ENCODE assay signal across 8 cellular contexts in the genomic region with DNA sequence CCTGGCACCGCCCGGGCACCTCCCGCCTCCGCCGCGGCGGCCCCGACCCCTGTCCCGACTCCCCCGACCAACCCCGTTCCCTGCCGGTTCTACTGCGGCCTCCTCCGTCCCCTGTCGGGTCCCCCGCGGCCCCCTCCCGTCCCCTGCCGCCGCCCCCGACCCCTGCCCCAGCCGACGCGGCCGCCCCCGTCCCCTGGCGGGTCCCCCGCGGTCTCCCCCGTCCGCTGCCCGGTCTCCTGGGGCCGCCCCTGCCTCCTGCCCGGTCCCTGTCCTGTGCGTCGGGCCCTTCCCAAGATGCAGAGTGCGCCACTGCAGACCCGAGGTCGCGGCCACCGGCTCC. TPM values are rescaled to one million over a fixed set of nuclear protein-coding genes. Genes with fewer than 3 reads are reported as not detected.
A peak's percentile ranks its signal among the peaks of the same experiment; 100 is the strongest.
DNase-seq lines count a peak whose midpoint lies in the region; ATAC-seq and TF ChIP-seq lines count a peak whose summit lies in the region.
"Not testable (repeated sequence)": the region's sequence is repeated elsewhere in the genome, so short reads cannot be mapped to it uniquely, and the experiment has no call there.

No MANE protein-coding gene starts in this region.

- H3K9me2 ChIP-seq in OCI-LY7 (ENCODE audit: insufficient read depth, low read length), result not testable (repeated sequence)

- H3K4me1 ChIP-seq in HAP-1, result not testable (repeated sequence)
- H3K4me1 ChIP-seq in OCI-LY7 (ENCODE audit: insufficient read depth, low read length, poor library complexity, severe bottlenecking) (peaks cover 19% of the 10 kb centered on the region), duodenal mucosa (ENCODE audit: control insufficient read depth in 1 of 2, insufficient read depth in 2 of 2, low read length in 2 of 2) (peaks cover 0 to 13% of the 10 kb centered on the region in 2 donors)

- peak overlapping the region; percentile 57 to 59 for H3K9ac ChIP-seq in duodenal mucosa (ENCODE audit: low read depth in 1 of 2, low read length in 2 of 2)

- H3K27me3 ChIP-seq in BJ (ENCODE audit: control insufficient read depth, insufficient read depth, low read length); HAP-1 (ENCODE audit: low read depth); duodenal mucosa (ENCODE audit: control insufficient read depth in 1 of 2, insufficient read depth in 2 of 2, low read length in 2 of 2): not testable (repeated sequence)

- H2AFZ ChIP-seq in OCI-LY7 (ENCODE audit: low read length), result not testable (repeated sequence)

- POLR2A ChIA-PET in BJ (lab: Charles Lee), result not testable (repeated sequence)
- POLR2A ChIA-PET in OCI-LY7 (lab: Charles Lee), result interaction anchor here (1.0 to 1.5 kb wide), 6 partner anchors 10 to 83 kb away, joined by 3 to 4 read pairs (median 3); no protein-coding TSS in a partner anchor

- not testable (repeated sequence) for H3K9me3 Mint-ChIP-seq in activated T-helper 2 cell treated with anti-CD3 and anti-CD28 coated beads, Interferon-gamma antibody, Interleukin-2, Interleukin-4, amounts not matched to agents 10 μg/mL and 5 μg/mL and 100 μg/mL, durations not matched to agents 14 hours and 24 hours and 36 hours; nephron; stimulated activated naive CD8-positive, alpha-beta T cell treated with anti-CD3 and anti-CD28 coated beads, Interleukin-15, amount 100 ng/mL, for 72 hours

- peak overlapping the region; percentile 86 for H3K27ac Mint-ChIP-seq in activated T-helper 2 cell treated with anti-CD3 and anti-CD28 coated beads, Interferon-gamma antibody, Interleukin-2, Interleukin-4, amounts not matched to agents 10 μg/mL and 5 μg/mL and 100 μg/mL, durations not matched to agents 14 hours and 24 hours and 36 hours
- not testable (repeated sequence) for H3K27ac Mint-ChIP-seq in nephron
- peak overlapping the region; percentile 84 to 96 for H3K27ac Mint-ChIP-seq in stimulated activated naive CD8-positive, alpha-beta T cell treated with anti-CD3 and anti-CD28 coated beads, Interleukin-15, amount 100 ng/mL, for 72 hours

- H3K4me3 Mint-ChIP-seq in activated T-helper 2 cell treated with anti-CD3 and anti-CD28 coated beads, Interferon-gamma antibody, Interleukin-2, Interleukin-4, amounts not matched to agents 10 μg/mL and 5 μg/mL and 100 μg/mL, durations not matched to agents 14 hours and 24 hours and 36 hours (ENCODE audit: low read depth), result peak overlapping the region; percentile 92
- peak overlapping the region; percentile 88 to 95 (median 93) for H3K4me3 Mint-ChIP-seq in nephron
- H3K4me3 Mint-ChIP-seq in stimulated activated naive CD8-positive, alpha-beta T cell treated with anti-CD3 and anti-CD28 coated beads, Interleukin-15, amount 100 ng/mL, for 72 hours, result peak overlapping the region; percentile 88 to 90

- not testable (repeated sequence) for H3K9me3 ChIP-seq in HAP-1; OCI-LY7 (ENCODE audit: low read length); duodenal mucosa (ENCODE audit: control insufficient read depth in 1 of 2, low read length in 2 of 2)

- H3K36me3 Mint-ChIP-seq in activated T-helper 2 cell treated with anti-CD3 and anti-CD28 coated beads, Interferon-gamma antibody, Interleukin-2, Interleukin-4, amounts not matched to agents 10 μg/mL and 5 μg/mL and 100 μg/mL, durations not matched to agents 14 hours and 24 hours and 36 hours (ENCODE audit: low read depth), result peaks cover 34% of the 10 kb centered on the region
- H3K36me3 Mint-ChIP-seq in nephron (ENCODE audit: low read depth), result peaks cover 16% of the 10 kb centered on the region

- CTCF ChIA-PET in BJ (lab: Yijun Ruan, JAX) (interaction anchor here (0.9 kb wide), 1 partner anchor 177 kb away, joined by 3 read pairs; no protein-coding TSS in a partner anchor), OCI-LY7 (lab: Charles Lee; ENCODE audit: unreplicated experiment) (interaction anchor here (0.8 kb wide), 1 partner anchor 83 kb away, joined by 3 read pairs; no protein-coding TSS in a partner anchor)

- H3K27me3 Mint-ChIP-seq in activated T-helper 2 cell treated with anti-CD3 and anti-CD28 coated beads, Interferon-gamma antibody, Interleukin-2, Interleukin-4, amounts not matched to agents 10 μg/mL and 5 μg/mL and 100 μg/mL, durations not matched to agents 14 hours and 24 hours and 36 hours (ENCODE audit: low read depth); nephron (ENCODE audit: low read depth); stimulated activated naive CD8-positive, alpha-beta T cell treated with anti-CD3 and anti-CD28 coated beads, Interleukin-15, amount 100 ng/mL, for 72 hours: not testable (repeated sequence)

- peak; percentile 29 for ATAC-seq in stimulated activated naive CD8-positive, alpha-beta T cell treated with anti-CD3 and anti-CD28 coated beads, Interleukin-15, amount 100 ng/mL, for 72 hours

- not testable (repeated sequence) for DNase-seq in BJ (ENCODE audit: low read depth); HAP-1 (ENCODE audit: low spot score in 2 of 2); OCI-LY7 (ENCODE audit: low spot score); activated T-helper 2 cell treated with anti-CD3 and anti-CD28 coated beads, Interferon-gamma antibody, Interleukin-2, Interleukin-4, amounts not matched to agents 10 μg/mL and 5 μg/mL and 100 μg/mL, durations not matched to agents 14 hours and 24 hours and 36 hours (ENCODE audit: low spot score); stimulated activated naive CD8-positive, alpha-beta T cell treated with anti-CD3 and anti-CD28 coated beads, Interleukin-15, amount 100 ng/mL, for 72 hours

- H3K4me1 Mint-ChIP-seq in activated T-helper 2 cell treated with anti-CD3 and anti-CD28 coated beads, Interferon-gamma antibody, Interleukin-2, Interleukin-4, amounts not matched to agents 10 μg/mL and 5 μg/mL and 100 μg/mL, durations not matched to agents 14 hours and 24 hours and 36 hours (ENCODE audit: low read depth), result peaks cover 36% of the 10 kb centered on the region
- peaks cover 27% of the 10 kb centered on the region for H3K4me1 Mint-ChIP-seq in nephron
- H3K4me1 Mint-ChIP-seq in stimulated activated naive CD8-positive, alpha-beta T cell treated with anti-CD3 and anti-CD28 coated beads, Interleukin-15, amount 100 ng/mL, for 72 hours, result peaks cover 56% of the 10 kb centered on the region

- peak overlapping the region; percentile 36 for H3K27ac ChIP-seq in OCI-LY7 (ENCODE audit: low read depth, low read length, poor library complexity, severe bottlenecking)
- peak overlapping the region; percentile 83 for H3K27ac ChIP-seq in duodenal mucosa (ENCODE audit: low read depth, low read length)

- TF ChIP-seq CTCF in BJ (IDR thresholded peaks at IDR 0.05; ENCODE audit: insufficient read depth, low read depth, low read length); OCI-LY7 (conservative IDR thresholded peaks at IDR 0.05; ENCODE audit: low read length); nephron (IDR thresholded peaks at IDR 0.05; ENCODE audit: unreplicated experiment in 3 of 3): not testable (repeated sequence)

- not testable (repeated sequence) for H3K36me3 ChIP-seq in BJ (ENCODE audit: control insufficient read depth, insufficient read depth, low read length)
- H3K36me3 ChIP-seq in HAP-1 (replicated peaks) (peaks cover 15% of the 10 kb centered on the region), OCI-LY7 (ENCODE audit: insufficient read depth, low read length) (peaks cover 32% of the 10 kb centered on the region), duodenal mucosa (ENCODE audit: control insufficient read depth in 1 of 2, insufficient read depth in 2 of 2, low read length in 2 of 2) (peaks cover 6 to 29% of the 10 kb centered on the region in 2 donors)

- peak overlapping the region; percentile 95 for H3K4me3 ChIP-seq in BJ (ENCODE audit: low read depth, low read length)
- peak overlapping the region; percentile 77 for H3K4me3 ChIP-seq in HAP-1
- H3K4me3 ChIP-seq in OCI-LY7 (ENCODE audit: low read depth, low read length, poor library complexity, severe bottlenecking), result peak overlapping the region; percentile 97
- H3K4me3 ChIP-seq in duodenal mucosa (ENCODE audit: low read depth in 1 of 2, low read length in 2 of 2), result peak overlapping the region; percentile 69 to 83
- peak overlapping the region; percentile 81 for H3K4me3 ChIP-seq in iPS-11a (ENCODE audit: low read depth, low read length)

- in situ Hi-C loops in HAP-1 (cut with MboI; ENCODE audit: low sequenced_read_pairs), result not testable (repeated sequence)

- not testable (repeated sequence) for H4K20me1 ChIP-seq in OCI-LY7 (ENCODE audit: insufficient read depth, low read length)

- H3K79me2 ChIP-seq in OCI-LY7 (ENCODE audit: insufficient read depth, low read depth, low read length), result peaks cover 39% of the 10 kb centered on the region

- intact Hi-C loops in OCI-LY7 (cut with micrococcal nuclease; ENCODE audit: unreplicated experiment), result loop anchor here (1.0 kb wide), 1 partner anchor 83 kb away; no protein-coding TSS in a partner anchor
- intact Hi-C loops in activated T-helper 2 cell treated with anti-CD3 and anti-CD28 coated beads, Interferon-gamma antibody, Interleukin-2, Interleukin-4, amounts not matched to agents 10 μg/mL and 5 μg/mL and 100 μg/mL, durations not matched to agents 14 hours and 24 hours and 36 hours (cut with micrococcal nuclease), result loop anchor here (1.0 to 10.0 kb wide), 2 partner anchors 51 to 63 kb away; no protein-coding TSS in a partner anchor

- not testable (repeated sequence) for BruUV-seq in OCI-LY7 (replicated peaks; lab: Mats Ljungman, UMichigan)

- H3K4me2 ChIP-seq in OCI-LY7 (ENCODE audit: low read length), result peak overlapping the region; percentile 55; the same call in 1 of the 2 replicates

RNA-seq across cellular contexts. Expression of a gene that starts 0.4 kb away (rescaled TPM):
- polyA plus RNA-seq in BJ (2011; rRNA removed), result 153 and 200 TPM in 2 replicates
- polyA minus RNA-seq in BJ (2011; rRNA and poly(A)+ RNA removed), result 52.4 and 75.9 TPM in 2 replicates
- 113 and 126 TPM in 2 replicates for total RNA-seq in OCI-LY7 (2014; rRNA removed; shearing (Covaris generic))
- 107 and 124 TPM in 2 replicates for total RNA-seq in OCI-LY7 (2022)
- 109 TPM in 2 replicates for total RNA-seq in activated T-helper 2 cell treated with anti-CD3 and anti-CD28 coated beads, Interferon-gamma antibody, Interleukin-2, Interleukin-4, amounts not matched to agents 10 μg/mL and 5 μg/mL and 100 μg/mL, durations not matched to agents 14 hours and 24 hours and 36 hours

RNA-seq across cellular contexts. Expression of a gene that starts 49.7 kb away (rescaled TPM):
- 25.2 and 36.4 TPM in 2 replicates for polyA plus RNA-seq in BJ (2011; rRNA removed)
- polyA minus RNA-seq in BJ (2011; rRNA and poly(A)+ RNA removed), result 26.4 and 28.5 TPM in 2 replicates
- 1.2 and 3.4 TPM in 2 replicates for total RNA-seq in OCI-LY7 (2014; rRNA removed; shearing (Covaris generic))
- total RNA-seq in OCI-LY7 (2022), result 1.4 and 2.2 TPM in 2 replicates
- 33.3 and 34.9 TPM in 2 replicates for total RNA-seq in activated T-helper 2 cell treated with anti-CD3 and anti-CD28 coated beads, Interferon-gamma antibody, Interleukin-2, Interleukin-4, amounts not matched to agents 10 μg/mL and 5 μg/mL and 100 μg/mL, durations not matched to agents 14 hours and 24 hours and 36 hours

RNA-seq across cellular contexts. Expression of a gene that starts 53.7 kb away (rescaled TPM):
- polyA plus RNA-seq in BJ (2011; rRNA removed), result 74.9 and 112 TPM in 2 replicates
- 94.7 and 147 TPM in 2 replicates for polyA minus RNA-seq in BJ (2011; rRNA and poly(A)+ RNA removed)
- total RNA-seq in OCI-LY7 (2014; rRNA removed; shearing (Covaris generic)), result 147 and 151 TPM in 2 replicates
- total RNA-seq in OCI-LY7 (2022), result 167 and 175 TPM in 2 replicates
- total RNA-seq in activated T-helper 2 cell treated with anti-CD3 and anti-CD28 coated beads, Interferon-gamma antibody, Interleukin-2, Interleukin-4, amounts not matched to agents 10 μg/mL and 5 μg/mL and 100 μg/mL, durations not matched to agents 14 hours and 24 hours and 36 hours, result 154 and 157 TPM in 2 replicates

RNA-seq across cellular contexts. Expression of a gene that starts 53.8 kb away (rescaled TPM):
- 4.5 and 4.8 TPM in 2 replicates for polyA plus RNA-seq in BJ (2011; rRNA removed)
- polyA minus RNA-seq in BJ (2011; rRNA and poly(A)+ RNA removed), result 2.3 and 2.9 TPM in 2 replicates
- total RNA-seq in OCI-LY7 (2014; rRNA removed; shearing (Covaris generic)), result 6.0 and 10.8 TPM in 2 replicates
- 12.4 and 13.7 TPM in 2 replicates for total RNA-seq in OCI-LY7 (2022)
- total RNA-seq in activated T-helper 2 cell treated with anti-CD3 and anti-CD28 coated beads, Interferon-gamma antibody, Interleukin-2, Interleukin-4, amounts not matched to agents 10 μg/mL and 5 μg/mL and 100 μg/mL, durations not matched to agents 14 hours and 24 hours and 36 hours, result 6.5 and 7.3 TPM in 2 replicates
